Comparison of ENCODE assay signal across 1 cellular context in the genomic region with DNA sequence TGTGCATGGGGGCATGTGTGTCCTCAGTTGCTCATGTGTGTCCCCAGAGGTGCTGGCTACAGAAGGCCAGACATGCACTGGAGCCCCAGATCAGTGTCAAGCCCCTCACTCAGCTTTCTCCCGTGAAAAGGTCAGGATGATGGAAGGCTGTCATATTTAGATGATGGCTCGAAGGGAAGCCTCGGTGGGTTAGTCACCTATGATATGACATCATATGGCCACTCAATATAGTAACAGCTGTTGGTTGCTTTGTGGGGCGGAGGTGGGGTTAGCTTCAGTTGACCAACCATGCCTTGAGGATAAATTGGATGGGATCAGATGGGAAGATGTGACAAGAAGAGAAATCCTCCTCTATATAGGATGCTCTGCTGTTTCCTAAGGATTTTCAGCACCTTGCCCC.
A peak's percentile ranks its signal among the peaks of the same experiment; 100 is the strongest.
TF ChIP-seq lines count a peak whose summit lies in the region.

No MANE protein-coding gene starts in this region.

TF ChIP-seq in HEK293, 187 proteins besides CTCF, POLR2A, EP300 and RAD21 (continued from another document):
- TF ChIP-seq, protein P1, sequence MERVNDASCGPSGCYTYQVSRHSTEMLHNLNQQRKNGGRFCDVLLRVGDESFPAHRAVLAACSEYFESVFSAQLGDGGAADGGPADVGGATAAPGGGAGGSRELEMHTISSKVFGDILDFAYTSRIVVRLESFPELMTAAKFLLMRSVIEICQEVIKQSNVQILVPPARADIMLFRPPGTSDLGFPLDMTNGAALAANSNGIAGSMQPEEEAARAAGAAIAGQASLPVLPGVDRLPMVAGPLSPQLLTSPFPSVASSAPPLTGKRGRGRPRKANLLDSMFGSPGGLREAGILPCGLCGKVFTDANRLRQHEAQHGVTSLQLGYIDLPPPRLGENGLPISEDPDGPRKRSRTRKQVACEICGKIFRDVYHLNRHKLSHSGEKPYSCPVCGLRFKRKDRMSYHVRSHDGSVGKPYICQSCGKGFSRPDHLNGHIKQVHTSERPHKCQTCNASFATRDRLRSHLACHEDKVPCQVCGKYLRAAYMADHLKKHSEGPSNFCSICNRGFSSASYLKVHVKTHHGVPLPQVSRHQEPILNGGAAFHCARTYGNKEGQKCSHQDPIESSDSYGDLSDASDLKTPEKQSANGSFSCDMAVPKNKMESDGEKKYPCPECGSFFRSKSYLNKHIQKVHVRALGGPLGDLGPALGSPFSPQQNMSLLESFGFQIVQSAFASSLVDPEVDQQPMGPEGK (tag by site-specific recombination; IDR thresholded peaks at IDR 0.05) = 0 out of 2 replicates have a peak, but pooled peaks have one; percentile 19
- TF ChIP-seq ZBTB21 (tag by site-specific recombination; IDR thresholded peaks at IDR 0.05) (peak; percentile 71), ZNF155 (tag by site-specific recombination; IDR thresholded peaks at IDR 0.05) (no peak), SCRT2 (tag by site-specific recombination; IDR thresholded peaks at IDR 0.05) (no peak), SP2 (tag by site-specific recombination; IDR thresholded peaks at IDR 0.05) (peak; percentile 52), ZNF175 (tag by site-specific recombination; IDR thresholded peaks at IDR 0.05) (no peak), ZNF76 (tag by site-specific recombination; IDR thresholded peaks at IDR 0.05; ENCODE audit: borderline replicate concordance, low read depth) (no peak), KLF10 (tag by site-specific recombination; IDR thresholded peaks at IDR 0.05) (no peak), ZNF654 (tag by site-specific recombination; IDR thresholded peaks at IDR 0.05; ENCODE audit: low read depth) (no peak), ZNF19 (tag by site-specific recombination; IDR thresholded peaks at IDR 0.05; ENCODE audit: low read depth) (no peak), ZSCAN23 (tag by site-specific recombination; IDR thresholded peaks at IDR 0.05) (no peak), ZNF16 (tag by site-specific recombination; IDR thresholded peaks at IDR 0.05; ENCODE audit: low read depth) (no peak), ZNF623 (tag by site-specific recombination; IDR thresholded peaks at IDR 0.05) (no peak), ZFP37 (tag by site-specific recombination; IDR thresholded peaks at IDR 0.05) (0 out of 2 replicates have a peak, but pooled peaks have one; percentile 20), ZBTB44 (tag by site-specific recombination; IDR thresholded peaks at IDR 0.05) (no peak), ZNF148 (tag by site-specific recombination; IDR thresholded peaks at IDR 0.05; ENCODE audit: borderline replicate concordance) (no peak), IKZF3 (tag by site-specific recombination; IDR thresholded peaks at IDR 0.05) (0 out of 2 replicates have a peak, but pooled peaks have one; percentile 21)
- TF ChIP-seq, protein P2, sequence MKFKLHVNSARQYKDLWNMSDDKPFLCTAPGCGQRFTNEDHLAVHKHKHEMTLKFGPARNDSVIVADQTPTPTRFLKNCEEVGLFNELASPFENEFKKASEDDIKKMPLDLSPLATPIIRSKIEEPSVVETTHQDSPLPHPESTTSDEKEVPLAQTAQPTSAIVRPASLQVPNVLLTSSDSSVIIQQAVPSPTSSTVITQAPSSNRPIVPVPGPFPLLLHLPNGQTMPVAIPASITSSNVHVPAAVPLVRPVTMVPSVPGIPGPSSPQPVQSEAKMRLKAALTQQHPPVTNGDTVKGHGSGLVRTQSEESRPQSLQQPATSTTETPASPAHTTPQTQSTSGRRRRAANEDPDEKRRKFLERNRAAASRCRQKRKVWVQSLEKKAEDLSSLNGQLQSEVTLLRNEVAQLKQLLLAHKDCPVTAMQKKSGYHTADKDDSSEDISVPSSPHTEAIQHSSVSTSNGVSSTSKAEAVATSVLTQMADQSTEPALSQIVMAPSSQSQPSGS (tag by site-specific recombination; IDR thresholded peaks at IDR 0.05; ENCODE audit: low read depth) = peak; percentile 48; the same call in 1 of the 2 replicates
